8 cellular contexts compared by ENCODE assay signal in genomic region chr19:42199440-42200115, GRCh38. TPM values are rescaled to one million over a fixed set of nuclear protein-coding genes. Genes with fewer than 3 reads are reported as not detected.
DNase-seq lines count a peak whose midpoint lies in the region; ATAC-seq and TF ChIP-seq lines count a peak whose summit lies in the region.

No MANE protein-coding gene starts in this region.

- intact Hi-C loops in breast epithelium (cut with DNase I; ENCODE audit: low total_unique reads): no loop called here

- H3K36me3 ChIP-seq in breast epithelium (no peaks in the 10 kb centered on the region), neutrophil (peaks cover 59% of the 10 kb centered on the region)

- ATAC-seq in GM18498 (IDR thresholded peaks at IDR 0.05; ENCODE audit: unreplicated experiment) (peak; percentile 53), HG02678 (IDR thresholded peaks at IDR 0.05; ENCODE audit: unreplicated experiment) (peak; percentile 46), SK-N-SH treated with all-trans-retinoic acid at 6 μM for 48 hours (no peak), GM18858 (IDR thresholded peaks at IDR 0.05; ENCODE audit: unreplicated experiment) (no peak)

- TF ChIP-seq POLR2A in breast epithelium (IDR thresholded peaks at IDR 0.05): no peak

- H3K4me1 ChIP-seq in breast epithelium: no peaks in the 10 kb centered on the region
- H3K4me1 ChIP-seq in neutrophil (ENCODE audit: control insufficient read depth in 1 of 2, insufficient read depth in 1 of 2, low read depth in 1 of 2, low read length in 1 of 2): peaks cover 91 to 94% of the 10 kb centered on the region in 2 experiments

- H3K27me3 ChIP-seq in breast epithelium (no peaks in the 10 kb centered on the region), neutrophil (no peaks in the 10 kb centered on the region)

- TF ChIP-seq CTCF in breast epithelium (IDR thresholded peaks at IDR 0.05): no peak
- peak; percentile 64 for TF ChIP-seq CTCF in neutrophil (IDR thresholded peaks at IDR 0.05)

- DNase-seq in SKM-1 (lab: John Stamatoyannopoulos, UW; ENCODE audit: unreplicated experiment) (peak; percentile 62), breast epithelium (ENCODE audit: low spot score in 2 of 2) (no peak), NCI-H524 treated with DMSO at 0.1 percent for 48 hours (lab: John Stamatoyannopoulos, UW) (no peak)

- H3K4me3 ChIP-seq in breast epithelium (peak overlapping the region in 1 of 3 donors; percentile 40), neutrophil (ENCODE audit: low read depth in 1 of 2, low read length in 1 of 2) (peak overlapping the region; percentile 66 to 78)

- H3K9me3 ChIP-seq in breast epithelium (no peaks in the 10 kb centered on the region), neutrophil (no peaks in the 10 kb centered on the region)

- H3K27ac ChIP-seq in breast epithelium: peak overlapping the region; percentile 45 to 68
- peak overlapping the region; percentile 100 for H3K27ac ChIP-seq in neutrophil

TF ChIP-seq in SK-N-SH treated with all-trans-retinoic acid at 6 μM for 48 hours, 23 proteins besides CTCF, POLR2A, EP300 and RAD21:
- TF ChIP-seq RARB (CRISPR knock-in tag; IDR thresholded peaks at IDR 0.05) (no peak), TOX (CRISPR knock-in tag; IDR thresholded peaks at IDR 0.05; ENCODE audit: borderline replicate concordance) (no peak), ZNF70 (CRISPR knock-in tag; IDR thresholded peaks at IDR 0.05) (no peak), ZNF8 (CRISPR knock-in tag; IDR thresholded peaks at IDR 0.05) (no peak)

RNA-seq across cellular contexts. Expression of gene DEDD2, which starts 17.9 kb away (rescaled TPM):
- 10 to 100 TPM; 31.4 to 64.0 (median 37.0) TPM for total RNA-seq in breast epithelium

RNA-seq across cellular contexts. Expression of gene ZNF526, which starts 20.5 kb away (rescaled TPM):
- 1 to 10 TPM; 4.0 to 6.9 (median 6.0) TPM for total RNA-seq in breast epithelium

RNA-seq across cellular contexts. Expression of gene GSK3A, which starts 42.8 kb away (rescaled TPM):
- 10 to 100 TPM; 18.7 to 22.1 (median 19.8) TPM for total RNA-seq in breast epithelium

RNA-seq across cellular contexts. Expression of gene ERF, which starts 55.4 kb away (rescaled TPM):
- 10 to 100 TPM; 11.4 to 38.6 (median 24.3) TPM for total RNA-seq in breast epithelium

Comparison
In these comparisons a context has a peak if more than half of its experiments do, and no peak if none do; other contexts are left out.
1. ATAC-seq: peak in GM18498 (single experiment) and HG02678 (single experiment); none in SK-N-SH treated with all-trans-retinoic acid at 6 μM for 48 hours (single experiment) and GM18858 (single experiment).